ENCODE assay signal across 22 cellular contexts in genomic region chr10:58712982-58713381, GRCh38.
DNase-seq lines count a peak whose midpoint lies in the region; ATAC-seq, FAIRE-seq and TF ChIP-seq lines count a peak whose summit lies in the region.
"Had no signal": no experiment of that assay in that cellular context is flagged by ENCODE, and none has a peak within 500 bp of the region (broad histone marks: within the 10 kb centered on the region; RNA-seq: fewer than 3 reads in every experiment).

No MANE protein-coding gene starts in this region.

- H3K4me3 ChIP-seq in A549, result no peak overlapping the region
- no peak overlapping the region for H3K4me3 ChIP-seq in H7 (ENCODE audit: insufficient read depth, low read depth, low read length)
- no peak overlapping the region for H3K4me3 ChIP-seq in astrocyte of the spinal cord (ENCODE audit: low read depth, low read length)
- H3K4me3 ChIP-seq in keratinocyte (ENCODE audit: control insufficient read depth in 2 of 3, extremely low read depth in 1 of 3, insufficient read depth in 2 of 3, low read depth in 1 of 3, low read length in 3 of 3), result no peak overlapping the region
- no peak overlapping the region for H3K4me3 ChIP-seq in Peyer's patch
- H3K4me3 ChIP-seq: dorsolateral prefrontal cortex, ovary had no signal

- H3K9me3 ChIP-seq in A549, result no peaks in the 10 kb centered on the region
- H3K9me3 ChIP-seq in keratinocyte (ENCODE audit: control insufficient read depth, low read depth, low read length), result no peaks in the 10 kb centered on the region
- H3K9me3 ChIP-seq in Peyer's patch, result no peaks in the 10 kb centered on the region
- H3K9me3 ChIP-seq: ovary had no signal

- H3K4me2 ChIP-seq in A549, result no peak overlapping the region
- no peak overlapping the region for H3K4me2 ChIP-seq in keratinocyte (ENCODE audit: control insufficient read depth, extremely low read depth, insufficient read depth, low read depth, low read length)

- CTCF ChIA-PET in A549 (lab: Yijun Ruan, JAX), result interaction anchor here (1.2 kb wide), 1 partner anchor 10 kb away, joined by 3 read pairs; no protein-coding TSS in a partner anchor

- H3K36me3 Mint-ChIP-seq in natural killer cell, result no peaks in the 10 kb centered on the region

- POLR2A ChIA-PET in A549 (lab: Yijun Ruan, JAX), result no interaction called here

- no peaks in the 10 kb centered on the region for H3K27me3 ChIP-seq in H7 (ENCODE audit: control insufficient read depth, insufficient read depth, low read length)
- no peaks in the 10 kb centered on the region for H3K27me3 ChIP-seq in keratinocyte (ENCODE audit: control insufficient read depth, extremely low read depth, insufficient read depth, low read length)
- H3K27me3 ChIP-seq in Peyer's patch, result no peaks in the 10 kb centered on the region
- H3K27me3 ChIP-seq: dorsolateral prefrontal cortex, ovary had no signal

- H3K36me3 ChIP-seq in H7 (replicated peaks; ENCODE audit: control insufficient read depth, insufficient read depth, low read length), result no peaks in the 10 kb centered on the region
- H3K36me3 ChIP-seq in keratinocyte (ENCODE audit: control insufficient read depth in 2 of 2, extremely low read depth in 1 of 2, insufficient read depth in 2 of 2, low read length in 2 of 2), result no peaks in the 10 kb centered on the region
- H3K36me3 ChIP-seq in Peyer's patch, result no peaks in the 10 kb centered on the region
- H3K36me3 ChIP-seq: ovary had no signal

- H3K9ac ChIP-seq in keratinocyte (ENCODE audit: control insufficient read depth, extremely low read depth, insufficient read depth, low read length), result no peak overlapping the region

- H3K27ac Mint-ChIP-seq in natural killer cell, result no peak overlapping the region
- H3K27ac Mint-ChIP-seq: activated CD4-positive, alpha-beta memory T cell treated with anti-CD3 and anti-CD28 coated beads, Interleukin-2, amount 10 ng/mL, durations not matched to agents 7 days and 5 days; activated T-helper 2 cell treated with anti-CD3 and anti-CD28 coated beads, Interferon-gamma antibody, Interleukin-2, Interleukin-4, amounts not matched to agents 10 μg/mL and 5 μg/mL and 100 μg/mL, durations not matched to agents 14 hours and 24 hours and 36 hours had no signal

- TF ChIP-seq EP300 in A549 (IDR thresholded peaks at IDR 0.05), result no peak

- intact Hi-C loops in natural killer cell (cut with micrococcal nuclease), result no loop called here

- no peak for DNase-seq in A549 (ENCODE audit: low read depth in 1 of 2, low spot score in 1 of 2)
- DNase-seq in H7, result peak; percentile 14
- DNase-seq in astrocyte of the spinal cord (ENCODE audit: low read depth, low spot score), result no peak
- no peak for DNase-seq in keratinocyte (ENCODE audit: low read depth, low spot score)
- no peak for DNase-seq in natural killer cell
- no peak for DNase-seq in Peyer's patch
- DNase-seq: activated CD4-positive, alpha-beta memory T cell treated with anti-CD3 and anti-CD28 coated beads, Interleukin-2, amount 10 ng/mL, durations not matched to agents 7 days and 5 days; AML-193; amniotic stem cell; DMS79 treated with DMSO at 0.1 percent for 48 hours; dorsolateral prefrontal cortex; MM.1S; NCI-H774; ovary; SHP77; small intestine; stimulated activated naive CD4-positive, alpha-beta T cell had no signal

- no peak for TF ChIP-seq POLR2A in A549 (IDR thresholded peaks at IDR 0.05; ENCODE audit: low read length)
- TF ChIP-seq POLR2A in Peyer's patch (IDR thresholded peaks at IDR 0.05), result no peak

- no peak for TF ChIP-seq RAD21 in A549 (conservative IDR thresholded peaks at IDR 0.05 in 1 of 2, IDR thresholded peaks at IDR 0.05 in 1 of 2)

- no peaks in the 10 kb centered on the region for H3K4me1 Mint-ChIP-seq in natural killer cell
- H3K4me1 Mint-ChIP-seq: activated CD4-positive, alpha-beta memory T cell treated with anti-CD3 and anti-CD28 coated beads, Interleukin-2, amount 10 ng/mL, durations not matched to agents 7 days and 5 days had no signal

- H3K4me1 ChIP-seq in A549 (peaks cover 6% of the 10 kb centered on the region; the same call in 1 of the 3 replicates), keratinocyte (ENCODE audit: control insufficient read depth, extremely low read depth, insufficient read depth, low read length) (no peaks in the 10 kb centered on the region), Peyer's patch (no peaks in the 10 kb centered on the region)

- no peak overlapping the region for H3K4me3 Mint-ChIP-seq in natural killer cell
- H3K4me3 Mint-ChIP-seq: activated CD4-positive, alpha-beta memory T cell treated with anti-CD3 and anti-CD28 coated beads, Interleukin-2, amount 10 ng/mL, durations not matched to agents 7 days and 5 days had no signal

- FAIRE-seq in A549 (lab: Jason Lieb, UNC), result no peak
- FAIRE-seq in keratinocyte (lab: Jason Lieb, UNC), result no peak
- FAIRE-seq: HTR-8/SVneo, small intestine, urothelium cell line had no signal

- H3K27ac ChIP-seq in A549, result no peak overlapping the region
- H3K27ac ChIP-seq in keratinocyte (ENCODE audit: control insufficient read depth, insufficient read depth, low read length), result no peak overlapping the region
- H3K27ac ChIP-seq in Peyer's patch, result no peak overlapping the region
- H3K27ac ChIP-seq: dorsolateral prefrontal cortex, ovary had no signal

- H3K27me3 Mint-ChIP-seq in natural killer cell (ENCODE audit: low read depth in 2 of 2), result no peaks in the 10 kb centered on the region
- H3K27me3 Mint-ChIP-seq: activated CD4-positive, alpha-beta memory T cell treated with anti-CD3 and anti-CD28 coated beads, Interleukin-2, amount 10 ng/mL, durations not matched to agents 7 days and 5 days had no signal

- no peaks in the 10 kb centered on the region for H4K20me1 ChIP-seq in keratinocyte (ENCODE audit: control insufficient read depth, extremely low read depth, insufficient read depth, low read length)

- no peak for ATAC-seq in A549
- no peak for ATAC-seq in natural killer cell
- no peak for ATAC-seq in HG02852 (IDR thresholded peaks at IDR 0.05; ENCODE audit: unreplicated experiment)
- no peak for ATAC-seq in HG03432 (IDR thresholded peaks at IDR 0.05; ENCODE audit: unreplicated experiment)

- no peak overlapping the region for H2AFZ ChIP-seq in keratinocyte (ENCODE audit: control insufficient read depth, low read length)

- no peaks in the 10 kb centered on the region for H3K9me1 ChIP-seq in keratinocyte (ENCODE audit: control insufficient read depth, extremely low read depth, insufficient read depth, low read length)

- TF ChIP-seq CTCF in A549 (IDR thresholded peaks at IDR 0.05) (peak; percentile 19; the same call in 1 of the 3 replicates), astrocyte of the spinal cord (IDR thresholded peaks at IDR 0.05; ENCODE audit: low read depth, low read length) (peak; percentile 29), keratinocyte (optimal IDR thresholded peaks at IDR 0.05 in 1 of 3, IDR thresholded peaks at IDR 0.05 in 1 of 3, conservative IDR thresholded peaks at IDR 0.05 in 1 of 3; ENCODE audit: extremely low read depth in 1 of 3, insufficient read depth in 2 of 3, low read length in 3 of 3) (peak in 2 of 3 experiments; percentile 18 to 19), natural killer cell (IDR thresholded peaks at IDR 0.05) (no peak), Peyer's patch (IDR thresholded peaks at IDR 0.05) (no peak)

- in situ Hi-C loops in astrocyte of the spinal cord (cut with HindIII; ENCODE audit: low sequenced_read_pairs), result no loop called here

- H3K79me2 ChIP-seq in keratinocyte (ENCODE audit: control insufficient read depth, insufficient read depth, low read length), result no peaks in the 10 kb centered on the region

- dilution Hi-C loops in keratinocyte (cut with MboI; ENCODE audit: extremely low pct_ligation_motif_present, low sequenced_read_pairs), result no loop called here

- peaks cover 0 to 11% of the 10 kb centered on the region in 2 donors for H3K9me3 Mint-ChIP-seq in natural killer cell
- H3K9me3 Mint-ChIP-seq: activated CD4-positive, alpha-beta memory T cell treated with anti-CD3 and anti-CD28 coated beads, Interleukin-2, amount 10 ng/mL, durations not matched to agents 7 days and 5 days; activated T-helper 2 cell treated with anti-CD3 and anti-CD28 coated beads, Interferon-gamma antibody, Interleukin-2, Interleukin-4, amounts not matched to agents 10 μg/mL and 5 μg/mL and 100 μg/mL, durations not matched to agents 14 hours and 24 hours and 36 hours had no signal

- 82% methylated on average over 1 of the region's 1 CpG for WGBS in A549 (ENCODE audit: missing lambda C conversion rate)

TF ChIP-seq in A549, 52 proteins besides CTCF, POLR2A, EP300 and RAD21 (continues in another document):
- TF ChIP-seq, protein P1, sequence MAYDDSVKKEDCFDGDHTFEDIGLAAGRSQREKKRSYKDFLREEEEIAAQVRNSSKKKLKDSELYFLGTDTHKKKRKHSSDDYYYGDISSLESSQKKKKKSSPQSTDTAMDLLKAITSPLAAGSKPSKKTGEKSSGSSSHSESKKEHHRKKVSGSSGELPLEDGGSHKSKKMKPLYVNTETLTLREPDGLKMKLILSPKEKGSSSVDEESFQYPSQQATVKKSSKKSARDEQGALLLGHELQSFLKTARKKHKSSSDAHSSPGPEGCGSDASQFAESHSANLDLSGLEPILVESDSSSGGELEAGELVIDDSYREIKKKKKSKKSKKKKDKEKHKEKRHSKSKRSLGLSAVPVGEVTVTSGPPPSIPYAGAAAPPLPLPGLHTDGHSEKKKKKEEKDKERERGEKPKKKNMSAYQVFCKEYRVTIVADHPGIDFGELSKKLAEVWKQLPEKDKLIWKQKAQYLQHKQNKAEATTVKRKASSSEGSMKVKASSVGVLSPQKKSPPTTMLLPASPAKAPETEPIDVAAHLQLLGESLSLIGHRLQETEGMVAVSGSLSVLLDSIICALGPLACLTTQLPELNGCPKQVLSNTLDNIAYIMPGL (CRISPR knock-in tag; IDR thresholded peaks at IDR 0.05; ENCODE audit: borderline replicate concordance), result no peak
- TF ChIP-seq HEYL (CRISPR knock-in tag; IDR thresholded peaks at IDR 0.05) (no peak), USF2 (IDR thresholded peaks at IDR 0.05) (no peak), HOXA7 (CRISPR knock-in tag; IDR thresholded peaks at IDR 0.05) (no peak), GATA3 (IDR thresholded peaks at IDR 0.05; ENCODE audit: borderline replicate concordance) (no peak), FOSB (CRISPR knock-in tag; IDR thresholded peaks at IDR 0.05) (no peak), RNF2 (IDR thresholded peaks at IDR 0.05; ENCODE audit: borderline replicate concordance, low read depth) (no peak), SMC3 (IDR thresholded peaks at IDR 0.05) (no peak), CBX2 (IDR thresholded peaks at IDR 0.05; ENCODE audit: borderline replicate concordance, low read depth) (no peak), RARB (CRISPR knock-in tag; IDR thresholded peaks at IDR 0.05) (no peak), ZFP36 (IDR thresholded peaks at IDR 0.05; ENCODE audit: borderline replicate concordance, partially characterized antibody) (no peak)

Comparison
In these comparisons a context has a peak if more than half of its experiments do, and no peak if none do; other contexts are left out.
1. CTCF ChIP-seq: peak in A549 (single experiment), astrocyte of the spinal cord (single experiment) and keratinocyte (2 of 3); none in natural killer cell (single experiment) and Peyer's patch (0 of 6).